Comparison of ENCODE assay signal across 14 cellular contexts in the genomic region with DNA sequence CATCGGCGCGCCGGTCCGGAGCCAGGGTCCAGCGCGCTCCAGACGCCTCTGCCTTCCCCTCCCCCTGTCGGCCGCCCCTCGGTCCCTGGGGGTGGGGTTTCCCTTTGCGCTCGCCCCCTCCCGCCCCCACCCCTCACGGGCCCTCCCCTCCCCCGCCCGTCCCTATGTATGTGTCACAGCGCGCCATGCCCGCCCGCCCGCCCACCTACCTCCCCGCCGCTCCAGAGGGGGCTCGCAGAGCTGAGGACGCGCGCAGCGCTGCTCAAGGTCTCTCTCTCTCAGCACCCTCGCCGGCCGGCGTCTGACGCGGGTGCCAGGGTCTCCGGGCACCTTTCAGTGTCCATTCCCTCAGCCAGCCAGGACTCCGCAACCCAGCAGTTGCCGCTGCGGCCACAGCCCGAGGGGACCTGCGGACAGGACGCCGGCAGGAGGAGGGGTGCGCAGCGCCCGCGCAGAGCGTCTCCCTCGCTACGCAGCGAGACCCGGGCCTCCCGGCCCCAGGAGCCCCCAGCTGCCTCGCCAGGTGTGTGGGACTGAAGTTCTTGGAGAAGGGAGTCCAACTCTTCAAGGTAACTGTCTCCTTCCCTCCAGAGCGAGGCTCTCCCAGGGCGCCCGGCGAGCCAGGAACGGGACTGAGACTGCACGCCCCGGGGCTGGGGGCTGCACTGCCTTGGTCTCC. TPM values are rescaled to one million over a fixed set of nuclear protein-coding genes. Genes with fewer than 3 reads are reported as not detected.
DNase-seq lines count a peak whose midpoint lies in the region; ATAC-seq and TF ChIP-seq lines count a peak whose summit lies in the region.
"Had no signal": no experiment of that assay in that cellular context is flagged by ENCODE, and none has a peak within 500 bp of the region (broad histone marks: within the 10 kb centered on the region; RNA-seq: fewer than 3 reads in every experiment).

TSS of gene ACAN (plus strand) at position 196 of the 679 bp plus-strand sequence. CDS start 32,771 bp downstream, outside the sequence.

- POLR2A ChIA-PET in naive thymus-derived CD8-positive, alpha-beta T cell (lab: Charles Lee), result no interaction called here
- POLR2A ChIA-PET in Caco-2 (lab: Charles Lee), result no interaction called here

- DNase-seq in left ventricle myocardium inferior (no peak), right atrium auricular region (ENCODE audit: low spot score) (no peak), chondrocyte (ENCODE audit: low spot score) (no peak), SIG-M5 treated with dmso at 0.1 percent for 504 hours (lab: John Stamatoyannopoulos, UW; ENCODE audit: unreplicated experiment) (no peak), NCI-H1092 treated with DMSO at 0.1 percent for 48 hours (lab: John Stamatoyannopoulos, UW) (no peak), Caco-2 (no peak)
- DNase-seq in naive thymus-derived CD8-positive, alpha-beta T cell, result no peak
- DNase-seq: Calu3, erythroblast, MM.1S, NCI-H69 had no signal

- H3K27ac ChIP-seq in left ventricle myocardium inferior (replicated peaks), result no peak within 1 kb of the TSS
- H3K27ac ChIP-seq in right atrium auricular region, result no peak within 1 kb of the TSS

- no peaks in the 10 kb centered on the region for H3K9me3 Mint-ChIP-seq in chondrocyte (ENCODE audit: low read depth)
- H3K9me3 Mint-ChIP-seq in naive thymus-derived CD8-positive, alpha-beta T cell, result no peaks in the 10 kb centered on the region
- no peaks in the 10 kb centered on the region for H3K9me3 Mint-ChIP-seq in Caco-2 (ENCODE audit: unreplicated experiment)
- H3K9me3 Mint-ChIP-seq: activated naive CD4-positive, alpha-beta T cell treated with anti-CD3 and anti-CD28 coated beads, Interleukin-2, amount 50 U/mL, for 72 hours had no signal

- intact Hi-C loops in left ventricle myocardium inferior (cut with micrococcal nuclease) (no loop called here), Caco-2 (cut with micrococcal nuclease; ENCODE audit: unreplicated experiment) (no loop called here)

- H3K27me3 ChIP-seq in left ventricle myocardium inferior (ENCODE audit: low read depth) (peaks cover 97% of the 10 kb centered on the region), right atrium auricular region (peaks cover 0 to 12% of the 10 kb centered on the region in 2 donors), Caco-2 (replicated peaks; ENCODE audit: control insufficient read depth, insufficient read depth, low read length) (no peaks in the 10 kb centered on the region; the same call in 1 of the 2 replicates)

- H3K4me3 ChIP-seq in left ventricle myocardium inferior, result peak within 1 kb of the TSS; percentile 53
- peak within 1 kb of the TSS in 1 of 2 donors; percentile 34 for H3K4me3 ChIP-seq in right atrium auricular region
- H3K4me3 ChIP-seq in Caco-2 (ENCODE audit: low read depth, low read length), result no peak within 1 kb of the TSS

- peaks cover 21% of the 10 kb centered on the region for H3K27me3 Mint-ChIP-seq in chondrocyte (ENCODE audit: low read depth)
- H3K27me3 Mint-ChIP-seq in naive thymus-derived CD8-positive, alpha-beta T cell, result peaks cover 40 to 95% (median 59%) of the 10 kb centered on the region in 5 donors
- H3K27me3 Mint-ChIP-seq in Caco-2 (ENCODE audit: insufficient read depth, unreplicated experiment), result peaks cover 15% of the 10 kb centered on the region

- H3K9me3 ChIP-seq in left ventricle myocardium inferior (replicated peaks), result no peaks in the 10 kb centered on the region
- H3K9me3 ChIP-seq in right atrium auricular region, result no peaks in the 10 kb centered on the region
- H3K9me3 ChIP-seq in Caco-2, result no peaks in the 10 kb centered on the region

- H3K4me3 Mint-ChIP-seq in chondrocyte (ENCODE audit: unreplicated experiment), result peak within 1 kb of the TSS; percentile 97
- peak within 1 kb of the TSS in 9 of 10 donors; percentile 51 to 82 (median 73) for H3K4me3 Mint-ChIP-seq in naive thymus-derived CD8-positive, alpha-beta T cell
- H3K4me3 Mint-ChIP-seq in Caco-2 (ENCODE audit: unreplicated experiment), result no peak within 1 kb of the TSS

- peaks cover 11% of the 10 kb centered on the region for H3K4me1 ChIP-seq in left ventricle myocardium inferior
- peaks cover 0 to 9% of the 10 kb centered on the region in 2 donors for H3K4me1 ChIP-seq in right atrium auricular region
- no peaks in the 10 kb centered on the region for H3K4me1 ChIP-seq in Caco-2

- no peak for TF ChIP-seq CTCF in left ventricle myocardium inferior (IDR thresholded peaks at IDR 0.05; ENCODE audit: borderline replicate concordance)
- no peak for TF ChIP-seq CTCF in right atrium auricular region (IDR thresholded peaks at IDR 0.05)
- no peak for TF ChIP-seq CTCF in chondrocyte (IDR thresholded peaks at IDR 0.05)
- TF ChIP-seq CTCF in Caco-2 (IDR thresholded peaks at IDR 0.05; ENCODE audit: insufficient read depth in 1 of 2, low read depth in 1 of 2, low read length in 1 of 2, severe bottlenecking in 1 of 2, unreplicated experiment in 1 of 2), result no peak

- ATAC-seq in naive thymus-derived CD8-positive, alpha-beta T cell, result no peak
- ATAC-seq in HG02870 (IDR thresholded peaks at IDR 0.05; ENCODE audit: unreplicated experiment), result no peak

- peaks cover 51% of the 10 kb centered on the region for H3K4me1 Mint-ChIP-seq in chondrocyte (ENCODE audit: low read depth)
- H3K4me1 Mint-ChIP-seq in naive thymus-derived CD8-positive, alpha-beta T cell, result peaks cover 4 to 20% (median 9%) of the 10 kb centered on the region in 4 donors
- H3K4me1 Mint-ChIP-seq in Caco-2 (ENCODE audit: low read depth, unreplicated experiment), result no peaks in the 10 kb centered on the region

- CTCF ChIA-PET in Caco-2 (lab: Charles Lee), result no interaction called here

- BruUV-seq in Caco-2 (replicated peaks; lab: Mats Ljungman, UMichigan), result no TSS peak

- peaks cover 5% of the 10 kb centered on the region for H3K36me3 Mint-ChIP-seq in chondrocyte (ENCODE audit: low read depth)
- H3K36me3 Mint-ChIP-seq in naive thymus-derived CD8-positive, alpha-beta T cell, result peaks cover 0 to 2% (median 0%) of the 10 kb centered on the region in 3 donors
- no peaks in the 10 kb centered on the region for H3K36me3 Mint-ChIP-seq in Caco-2 (ENCODE audit: insufficient read depth, unreplicated experiment)

- H3K36me3 ChIP-seq in left ventricle myocardium inferior (no peaks in the 10 kb centered on the region), right atrium auricular region (no peaks in the 10 kb centered on the region), Caco-2 (ENCODE audit: control insufficient read depth, insufficient read depth, low read length) (no peaks in the 10 kb centered on the region)

- H3K27ac Mint-ChIP-seq in chondrocyte (ENCODE audit: unreplicated experiment) (peak within 1 kb of the TSS; percentile 83), Caco-2 (ENCODE audit: unreplicated experiment) (no peak within 1 kb of the TSS)
- H3K27ac Mint-ChIP-seq in naive thymus-derived CD8-positive, alpha-beta T cell, result peak within 1 kb of the TSS in 2 of 10 donors; percentile 54 to 70
- H3K27ac Mint-ChIP-seq: activated naive CD4-positive, alpha-beta T cell treated with anti-CD3 and anti-CD28 coated beads, Interleukin-2, amount 50 U/mL, for 72 hours had no signal

RNA-seq across cellular contexts. Expression of gene ACAN, which starts in this region (rescaled TPM):
- total RNA-seq in left ventricle myocardium inferior (not detected), right atrium auricular region (under 1 TPM in 1 of 2 donors, not detected in 1; 0.16 TPM), chondrocyte (21.5 to 176 TPM (median 171 TPM) in 3 replicates), Caco-2 (2022) (not detected in 2 replicates)
- not detected for total RNA-seq in naive thymus-derived CD8-positive, alpha-beta T cell
- polyA plus RNA-seq in naive thymus-derived CD8-positive, alpha-beta T cell, result under 1 TPM in 1 of 3 donors, not detected in 2; 0.05 TPM
- total RNA-seq: activated naive CD4-positive, alpha-beta T cell treated with anti-CD3 and anti-CD28 coated beads, Interleukin-2, amount 50 U/mL, for 72 hours; Calu3; lung microvascular endothelial cell had no signal

Comparison
In these comparisons a context has a peak if more than half of its experiments do, and no peak if none do; other contexts are left out.
1. RNA of gene ACAN (total RNA-seq): 21.5 to 176 TPM in chondrocyte; 0.16 TPM in right atrium auricular region, not detected in left ventricle myocardium inferior (single experiment), not detected in naive thymus-derived CD8-positive, alpha-beta T cell and not detected in Caco-2; every median in the first group is over 10 times any median in the second.